16 cellular contexts compared by ENCODE assay signal in the genomic region with DNA sequence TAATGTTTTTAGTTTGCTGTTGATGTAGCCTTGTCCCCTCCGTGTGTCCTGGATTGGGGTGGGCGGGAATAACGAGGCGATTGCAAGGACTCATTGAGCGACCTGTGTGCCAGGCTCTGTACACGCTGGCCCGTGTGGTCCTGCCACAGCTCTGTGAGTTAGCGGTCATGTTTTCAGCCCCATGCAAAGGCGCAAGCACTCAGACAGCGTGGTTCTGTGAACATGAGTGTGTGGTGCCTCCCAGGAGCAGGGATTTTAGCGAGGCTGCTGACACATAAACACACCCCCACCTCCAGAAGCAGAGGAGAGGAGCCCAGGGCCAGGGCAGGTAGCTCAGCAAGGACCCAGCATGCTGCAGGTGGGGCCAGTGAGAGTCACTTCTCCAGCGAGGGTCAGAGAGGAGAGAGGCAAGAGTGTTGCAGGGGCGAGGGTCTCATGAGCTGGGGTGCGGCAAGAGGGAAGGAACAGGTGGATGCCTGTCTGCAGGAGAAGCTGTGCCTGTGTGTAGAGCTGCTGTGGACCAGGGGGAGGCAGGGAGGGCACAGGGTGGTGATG.
"Had no signal": no experiment of that assay in that cellular context is flagged by ENCODE, and none has a peak within 500 bp of the region (broad histone marks: within the 10 kb centered on the region; RNA-seq: fewer than 3 reads in every experiment).

No MANE protein-coding gene starts in this region.

- ATAC-seq: activated CD4-positive, alpha-beta T cell treated with anti-CD3 and anti-CD28 coated beads for 36 hours; activated T-cell treated with anti-CD3 and anti-CD28 coated beads, Interleukin-2, amount 50 U/mL, for 72 hours; effector memory CD8-positive, alpha-beta T cell; left cardiac atrium; mucosa of descending colon; naive thymus-derived CD8-positive, alpha-beta T cell had no signal

- H3K4me3 ChIP-seq: lung, mucosa of descending colon, thyroid gland, vagina had no signal

- H3K9me3 Mint-ChIP-seq: activated CD4-positive, alpha-beta memory T cell treated with anti-CD3 and anti-CD28 coated beads, Interleukin-2, amount 10 ng/mL, durations not matched to agents 7 days and 5 days; activated naive CD8-positive, alpha-beta T cell treated with anti-CD3 and anti-CD28 coated beads, Interleukin-2, amount 10 ng/mL, durations not matched to agents 7 days and 5 days; activated T-cell treated with anti-CD3 and anti-CD28 coated beads, Interleukin-2, amount 50 U/mL, for 72 hours; effector memory CD8-positive, alpha-beta T cell; naive thymus-derived CD8-positive, alpha-beta T cell had no signal

- H3K27ac ChIP-seq: thyroid gland, vagina, VCaP had no signal

- H3K9me3 ChIP-seq: mucosa of descending colon, thyroid gland, vagina had no signal

- H3K36me3 ChIP-seq: thyroid gland, vagina had no signal

- H3K27me3 Mint-ChIP-seq: activated CD4-positive, alpha-beta T cell treated with anti-CD3 and anti-CD28 coated beads for 36 hours; effector memory CD8-positive, alpha-beta T cell; naive thymus-derived CD8-positive, alpha-beta T cell had no signal

- H3K4me1 ChIP-seq: thyroid gland had no signal

- DNase-seq: activated CD4-positive, alpha-beta memory T cell treated with anti-CD3 and anti-CD28 coated beads, Interleukin-2, amount 10 ng/mL, durations not matched to agents 7 days and 5 days; activated CD4-positive, alpha-beta T cell treated with anti-CD3 and anti-CD28 coated beads for 36 hours; activated gamma-delta T cell treated with Interleukin-2 at 50 U/mL for 16 hours; activated naive CD8-positive, alpha-beta T cell treated with anti-CD3 and anti-CD28 coated beads, Interleukin-2, amount 10 ng/mL, durations not matched to agents 7 days and 5 days; activated T-cell treated with anti-CD3 and anti-CD28 coated beads, Interleukin-2, amount 50 U/mL, for 72 hours; effector memory CD8-positive, alpha-beta T cell; hypothalamus; left cardiac atrium; stimulated activated CD4-positive, alpha-beta T cell treated with anti-CD3 and anti-CD28 coated beads, Interleukin-4, amount 100 ng/mL, for 24 hours; T-helper 9 cell; thyroid gland had no signal

- H3K27ac Mint-ChIP-seq: activated CD4-positive, alpha-beta memory T cell treated with anti-CD3 and anti-CD28 coated beads, Interleukin-2, amount 10 ng/mL, durations not matched to agents 7 days and 5 days; activated CD4-positive, alpha-beta T cell treated with anti-CD3 and anti-CD28 coated beads for 36 hours; activated naive CD8-positive, alpha-beta T cell treated with anti-CD3 and anti-CD28 coated beads, Interleukin-2, amount 10 ng/mL, durations not matched to agents 7 days and 5 days; activated T-cell treated with anti-CD3 and anti-CD28 coated beads, Interleukin-2, amount 50 U/mL, for 72 hours had no signal

- H3K4me3 Mint-ChIP-seq: activated CD4-positive, alpha-beta memory T cell treated with anti-CD3 and anti-CD28 coated beads, Interleukin-2, amount 10 ng/mL, durations not matched to agents 7 days and 5 days; activated CD4-positive, alpha-beta T cell treated with anti-CD3 and anti-CD28 coated beads for 36 hours; activated naive CD8-positive, alpha-beta T cell treated with anti-CD3 and anti-CD28 coated beads, Interleukin-2, amount 10 ng/mL, durations not matched to agents 7 days and 5 days; activated T-cell treated with anti-CD3 and anti-CD28 coated beads, Interleukin-2, amount 50 U/mL, for 72 hours; effector memory CD8-positive, alpha-beta T cell had no signal

- H3K27me3 ChIP-seq: thyroid gland, vagina had no signal

- H3K36me3 Mint-ChIP-seq: activated naive CD8-positive, alpha-beta T cell treated with anti-CD3 and anti-CD28 coated beads, Interleukin-2, amount 10 ng/mL, durations not matched to agents 7 days and 5 days had no signal
